In the genomic region with DNA sequence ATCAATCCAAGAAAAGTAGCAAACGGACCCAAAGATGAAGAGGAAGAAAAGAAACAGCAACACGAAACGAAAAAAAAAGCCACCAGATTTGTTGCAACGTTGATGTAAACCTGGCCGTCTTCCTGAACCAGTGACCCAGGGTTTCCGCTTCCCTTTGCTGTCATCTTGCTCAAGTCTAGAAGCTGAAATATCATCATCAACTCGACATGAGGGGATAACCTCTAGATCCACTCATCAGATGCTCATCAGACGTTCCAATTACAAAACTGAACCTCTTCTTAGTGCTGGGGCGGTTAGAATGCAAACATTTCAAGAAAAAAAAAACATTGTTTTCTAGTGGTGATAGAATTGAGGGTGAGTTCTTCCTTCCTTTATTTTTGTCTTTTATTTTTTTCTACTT, we compare ENCODE assay signal across 8 cellular contexts. TPM values are rescaled to one million over a fixed set of nuclear protein-coding genes. Genes with fewer than 3 reads are reported as not detected.
DNase-seq lines count a peak whose midpoint lies in the region; ATAC-seq and TF ChIP-seq lines count a peak whose summit lies in the region.
"Not testable (repeated sequence)": the region's sequence is repeated elsewhere in the genome, so short reads cannot be mapped to it uniquely, and the experiment has no call there.
"Had no signal": no experiment of that assay in that cellular context is flagged by ENCODE, and none has a peak within 500 bp of the region (broad histone marks: within the 10 kb centered on the region; RNA-seq: fewer than 3 reads in every experiment).

No MANE protein-coding gene starts in this region.

- H3K27ac ChIP-seq in CD8-positive, alpha-beta memory T cell (ENCODE audit: low read depth, low read length); HUES6 (ENCODE audit: low read depth, low read length): not testable (repeated sequence)
- peak overlapping the region; percentile 41 for H3K27ac ChIP-seq in trophoblast cell (ENCODE audit: low read depth, low read length)

- H3K4me3 Mint-ChIP-seq in CD8-positive, alpha-beta memory T cell, result peak overlapping the region; percentile 46 to 94 (median 71)
- peak overlapping the region; percentile 68 for H3K4me3 Mint-ChIP-seq in activated CD4-positive, alpha-beta T cell treated with anti-CD3 and anti-CD28 coated beads for 36 hours
- peak overlapping the region; percentile 59 for H3K4me3 Mint-ChIP-seq in activated naive CD4-positive, alpha-beta T cell treated with anti-CD3 and anti-CD28 coated beads for 36 hours
- H3K4me3 Mint-ChIP-seq in chondrocyte (ENCODE audit: unreplicated experiment), result not testable (repeated sequence)
- peak overlapping the region; percentile 72 for H3K4me3 Mint-ChIP-seq in memory B cell

- H3K4me1 Mint-ChIP-seq in CD8-positive, alpha-beta memory T cell, result peaks cover 18 to 33% (median 28%) of the 10 kb centered on the region in 3 donors
- peaks cover 31% of the 10 kb centered on the region for H3K4me1 Mint-ChIP-seq in activated CD4-positive, alpha-beta T cell treated with anti-CD3 and anti-CD28 coated beads for 36 hours
- peaks cover 29% of the 10 kb centered on the region for H3K4me1 Mint-ChIP-seq in activated naive CD4-positive, alpha-beta T cell treated with anti-CD3 and anti-CD28 coated beads for 36 hours (ENCODE audit: low read depth)
- H3K4me1 Mint-ChIP-seq in chondrocyte (ENCODE audit: low read depth) (peaks cover 36% of the 10 kb centered on the region), memory B cell (peaks cover 19% of the 10 kb centered on the region)

- H3K9me3 ChIP-seq in CD8-positive, alpha-beta memory T cell (ENCODE audit: low read length); HUES6 (ENCODE audit: control insufficient read depth, insufficient read depth, low read depth, low read length); trophoblast cell (ENCODE audit: insufficient read depth, low read depth, low read length): not testable (repeated sequence)

- H2BK5ac ChIP-seq in trophoblast cell (ENCODE audit: low read depth, low read length, poor library complexity), result not testable (repeated sequence)

- H3K18ac ChIP-seq in trophoblast cell (ENCODE audit: low read length), result not testable (repeated sequence)

- peak; percentile 34 for ATAC-seq in activated CD4-positive, alpha-beta T cell treated with anti-CD3 and anti-CD28 coated beads for 36 hours
- ATAC-seq in memory B cell (ENCODE audit: low read depth), result peak; percentile 31

- not testable (repeated sequence) for H2BK120ac ChIP-seq in trophoblast cell (ENCODE audit: insufficient read depth, low read length, poor library complexity)

- intact Hi-C loops in activated CD4-positive, alpha-beta T cell treated with anti-CD3 and anti-CD28 coated beads for 36 hours (cut with DNase I, micrococcal nuclease); activated naive CD4-positive, alpha-beta T cell treated with anti-CD3 and anti-CD28 coated beads for 36 hours (cut with micrococcal nuclease): not testable (repeated sequence)

- peak overlapping the region; percentile 82 to 98 (median 94) for H3K27ac Mint-ChIP-seq in CD8-positive, alpha-beta memory T cell
- peak overlapping the region; percentile 94 for H3K27ac Mint-ChIP-seq in activated CD4-positive, alpha-beta T cell treated with anti-CD3 and anti-CD28 coated beads for 36 hours
- peak overlapping the region; percentile 88 for H3K27ac Mint-ChIP-seq in activated naive CD4-positive, alpha-beta T cell treated with anti-CD3 and anti-CD28 coated beads for 36 hours
- peak overlapping the region; percentile 14 for H3K27ac Mint-ChIP-seq in chondrocyte (ENCODE audit: unreplicated experiment)
- peak overlapping the region; percentile 87 for H3K27ac Mint-ChIP-seq in memory B cell

- not testable (repeated sequence) for H3K4ac ChIP-seq in trophoblast cell (ENCODE audit: low read depth, low read length)

- not testable (repeated sequence) for H4K91ac ChIP-seq in trophoblast cell (ENCODE audit: low read depth, low read length)

- not testable (repeated sequence) for H3K23ac ChIP-seq in trophoblast cell (ENCODE audit: low read length)

- no CpG with 5 or more reads among the region's 9 CpGs for WGBS in trophoblast cell (ENCODE audit: extremely low coverage, insufficient coverage, insufficient read length)

- not testable (repeated sequence) for TF ChIP-seq CTCF in chondrocyte (IDR thresholded peaks at IDR 0.05)

- H3K79me1 ChIP-seq in trophoblast cell (ENCODE audit: low read length), result peaks cover 14% of the 10 kb centered on the region

- H2AK5ac ChIP-seq in trophoblast cell (ENCODE audit: low read length), result not testable (repeated sequence)

- not testable (repeated sequence) for H3K4me2 ChIP-seq in trophoblast cell (ENCODE audit: low read length)

- not testable (repeated sequence) for H3K36me3 ChIP-seq in CD8-positive, alpha-beta memory T cell (ENCODE audit: insufficient read depth, low read length); HUES6 (ENCODE audit: control insufficient read depth, insufficient read depth, low read length); trophoblast cell (ENCODE audit: control insufficient read depth in 1 of 2, insufficient read depth in 2 of 2, low read length in 2 of 2)

- H3K27me3 Mint-ChIP-seq in CD8-positive, alpha-beta memory T cell; activated CD4-positive, alpha-beta T cell treated with anti-CD3 and anti-CD28 coated beads for 36 hours; activated naive CD4-positive, alpha-beta T cell treated with anti-CD3 and anti-CD28 coated beads for 36 hours (ENCODE audit: low read depth); chondrocyte (ENCODE audit: low read depth); memory B cell: not testable (repeated sequence)

- not testable (repeated sequence) for H3K4me3 ChIP-seq in CD8-positive, alpha-beta memory T cell (ENCODE audit: low read length); HUES6 (ENCODE audit: low read depth, low read length); trophoblast cell (ENCODE audit: low read depth, low read length)

- H3K9me3 Mint-ChIP-seq in CD8-positive, alpha-beta memory T cell; activated CD4-positive, alpha-beta T cell treated with anti-CD3 and anti-CD28 coated beads for 36 hours (ENCODE audit: low read depth); activated naive CD4-positive, alpha-beta T cell treated with anti-CD3 and anti-CD28 coated beads for 36 hours; chondrocyte (ENCODE audit: low read depth); memory B cell: not testable (repeated sequence)

- peaks cover 19% of the 10 kb centered on the region for H3K4me1 ChIP-seq in CD8-positive, alpha-beta memory T cell (ENCODE audit: insufficient read depth, low read length)
- peaks cover 13% of the 10 kb centered on the region for H3K4me1 ChIP-seq in HUES6 (ENCODE audit: control insufficient read depth, insufficient read depth, low read length)
- H3K4me1 ChIP-seq in trophoblast cell (ENCODE audit: control insufficient read depth in 1 of 2, insufficient read depth in 2 of 2, low read length in 2 of 2), result not testable (repeated sequence)

- not testable (repeated sequence) for H3K36me3 Mint-ChIP-seq in CD8-positive, alpha-beta memory T cell; activated naive CD4-positive, alpha-beta T cell treated with anti-CD3 and anti-CD28 coated beads for 36 hours (ENCODE audit: low read depth); chondrocyte (ENCODE audit: low read depth); memory B cell
- H3K36me3 Mint-ChIP-seq in activated CD4-positive, alpha-beta T cell treated with anti-CD3 and anti-CD28 coated beads for 36 hours (ENCODE audit: low read depth), result peaks cover 18% of the 10 kb centered on the region

- not testable (repeated sequence) for H3K27me3 ChIP-seq in CD8-positive, alpha-beta memory T cell (ENCODE audit: insufficient read depth, low read length, poor library complexity, severe bottlenecking); HUES6 (ENCODE audit: control insufficient read depth, insufficient read depth, low read length); trophoblast cell (ENCODE audit: insufficient read depth, low read length)

- not testable (repeated sequence) for H3K14ac ChIP-seq in trophoblast cell (ENCODE audit: low read length)

- not testable (repeated sequence) for H4K8ac ChIP-seq in trophoblast cell (ENCODE audit: low read depth, low read length)

- peak overlapping the region; percentile 43 for H3K9ac ChIP-seq in HUES6 (ENCODE audit: low read length)
- not testable (repeated sequence) for H3K9ac ChIP-seq in trophoblast cell (ENCODE audit: low read length)

- peak in 1 of 5 donors; percentile 38 for DNase-seq in CD8-positive, alpha-beta memory T cell
- DNase-seq in activated CD4-positive, alpha-beta T cell treated with anti-CD3 and anti-CD28 coated beads for 36 hours; activated naive CD4-positive, alpha-beta T cell treated with anti-CD3 and anti-CD28 coated beads for 36 hours; chondrocyte (ENCODE audit: low spot score); memory B cell (ENCODE audit: low spot score in 2 of 2); trophoblast cell: not testable (repeated sequence)

- H4K12ac ChIP-seq in trophoblast cell (ENCODE audit: low read depth, low read length), result not testable (repeated sequence)

- H2AFZ ChIP-seq in trophoblast cell (ENCODE audit: insufficient read depth, low read length, poor library complexity), result not testable (repeated sequence)

- POLR2A ChIA-PET in CD8-positive, alpha-beta memory T cell (lab: Charles Lee), result interaction anchor here (1.1 kb wide), 2 partner anchors 36 to 39 kb away, joined by 4 read pairs; a partner anchor contains a TSS
- POLR2A ChIA-PET in activated CD4-positive, alpha-beta T cell treated with anti-CD3 and anti-CD28 coated beads for 36 hours (lab: Charles Lee), result interaction anchor here (0.6 to 0.7 kb wide), 2 partner anchors 10 to 52 kb away, joined by 6 to 7 read pairs; no protein-coding TSS in a partner anchor

- CTCF ChIA-PET in CD8-positive, alpha-beta memory T cell (lab: Charles Lee), result interaction anchor here (2.3 to 2.5 kb wide), 2 partner anchors 11 to 39 kb away, joined by 7 to 10 read pairs; no protein-coding TSS in a partner anchor
- CTCF ChIA-PET in activated CD4-positive, alpha-beta T cell treated with anti-CD3 and anti-CD28 coated beads for 36 hours (lab: Charles Lee), result interaction anchor here (13.0 kb wide), 1 partner anchor 36 kb away, joined by 210 read pairs; a partner anchor contains a TSS
- CTCF ChIA-PET in activated naive CD4-positive, alpha-beta T cell treated with anti-CD3 and anti-CD28 coated beads for 36 hours (lab: Charles Lee), result interaction anchor here (0.8 to 1.8 kb wide), 2 partner anchors 12 to 23 kb away, joined by 3 to 24 read pairs; no protein-coding TSS in a partner anchor

- H2BK12ac ChIP-seq in trophoblast cell (ENCODE audit: low read length), result not testable (repeated sequence)

- not testable (repeated sequence) for H3K79me2 ChIP-seq in trophoblast cell (ENCODE audit: control insufficient read depth, insufficient read depth, low read length, poor library complexity)

RNA-seq across cellular contexts. Expression of a gene that starts 36.3 kb away (rescaled TPM):
- total RNA-seq in CD8-positive, alpha-beta memory T cell, result 100 to 1,000 TPM; 105 to 106 TPM
- polyA plus RNA-seq in CD8-positive, alpha-beta memory T cell, result 96.6 TPM
- total RNA-seq in activated CD4-positive, alpha-beta T cell treated with anti-CD3 and anti-CD28 coated beads for 36 hours, result 100 to 1,000 TPM; 396 to 511 TPM
- 100 to 1,000 TPM; 392 to 394 TPM for total RNA-seq in activated naive CD4-positive, alpha-beta T cell treated with anti-CD3 and anti-CD28 coated beads for 36 hours
- 28.6 to 82.7 TPM (median 75.2 TPM) in 3 replicates for total RNA-seq in chondrocyte
- polyA plus RNA-seq in trophoblast cell (2013), result 1,584 and 1,664 TPM in 2 replicates
- total RNA-seq: Calu3 had no signal

Comparison
In these comparisons a context has a peak if more than half of its experiments do, and no peak if none do; other contexts are left out.
1. H3K27ac Mint-ChIP-seq: peak in every context shown above with its lines; median percentile 94 in activated CD4-positive, alpha-beta T cell treated with anti-CD3 and anti-CD28 coated beads for 36 hours; 94 in CD8-positive, alpha-beta memory T cell; 88 in activated naive CD4-positive, alpha-beta T cell treated with anti-CD3 and anti-CD28 coated beads for 36 hours; 87 in memory B cell; 14 in chondrocyte.